In the genomic region with DNA sequence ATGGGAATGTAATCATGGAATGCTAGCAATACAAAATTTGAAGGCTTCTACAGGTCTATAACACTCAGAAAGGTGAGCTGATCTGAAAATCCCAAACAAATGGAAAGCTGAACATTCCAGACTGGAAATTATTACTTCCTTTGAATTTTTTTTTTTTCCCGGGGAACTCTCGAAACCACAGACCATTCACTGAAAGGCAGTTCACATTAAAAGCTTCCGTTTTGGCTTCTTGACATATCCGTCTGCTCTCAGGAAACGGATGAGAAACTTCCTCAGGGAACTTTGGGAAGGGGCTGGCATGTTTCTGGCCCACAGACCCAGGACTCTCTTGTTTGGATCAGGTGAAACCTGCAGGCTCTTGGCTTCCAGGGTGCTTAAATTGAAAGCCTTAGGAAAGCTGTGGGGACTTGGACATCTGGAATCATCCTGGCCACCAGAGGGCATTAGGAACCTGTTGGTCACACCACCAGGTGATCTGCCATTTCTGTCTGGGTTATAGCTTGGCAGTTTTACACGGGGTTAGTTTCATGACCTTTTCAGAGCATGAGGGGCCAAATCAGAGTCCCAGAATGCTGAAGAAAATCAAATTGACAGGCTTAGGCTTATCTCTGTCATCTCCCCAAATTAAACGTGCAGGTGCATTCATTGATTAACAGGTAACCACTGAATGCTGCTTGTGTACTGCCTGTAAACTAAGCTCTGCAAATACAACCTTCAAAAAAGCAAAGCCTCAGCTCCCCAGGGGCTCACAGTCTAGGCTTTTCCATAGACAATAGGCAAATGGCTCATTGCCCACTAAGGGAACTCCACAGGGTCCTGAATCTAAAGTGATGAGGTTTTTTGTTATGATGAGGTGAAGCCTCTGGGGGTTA, we compare ENCODE assay signal across 8 cellular contexts. TPM values are rescaled to one million over a fixed set of nuclear protein-coding genes. Genes with fewer than 3 reads are reported as not detected.
DNase-seq lines count a peak whose midpoint lies in the region; ATAC-seq and TF ChIP-seq lines count a peak whose summit lies in the region.

No MANE protein-coding gene starts in this region.

- peaks cover 15% of the 10 kb centered on the region for H3K4me1 ChIP-seq in A673 (ENCODE audit: insufficient read depth, low read length, poor library complexity, severe bottlenecking)
- H3K4me1 ChIP-seq in heart right ventricle: peaks cover 0 to 43% (median 28%) of the 10 kb centered on the region in 9 donors

- in situ Hi-C loops in GM13976 (cut with MboI; ENCODE audit: low sequenced_read_pairs, unreplicated experiment): no loop called here

- POLR2A ChIA-PET in A673 (lab: Charles Lee; ENCODE audit: low non-redundant PET) (interaction anchor here (0.6 kb wide), 1 partner anchor 71 kb away, joined by 3 read pairs; no protein-coding TSS in a partner anchor), RWPE1 (lab: Yijun Ruan, JAX; ENCODE audit: low non-redundant PET) (no interaction called here)

- intact Hi-C loops in A673 (cut with micrococcal nuclease; ENCODE audit: unreplicated experiment): loop anchor here (1.0 to 5.0 kb wide), 2 partner anchors 71 to 170 kb away; no protein-coding TSS in a partner anchor
- intact Hi-C loops in heart right ventricle (cut with DNase I): loop anchor here (1.0 to 10.0 kb wide), 8 partner anchors 45 to 105 kb away; no protein-coding TSS in a partner anchor
- intact Hi-C loops in sciatic nerve (cut with DNase I): no loop called here

- H3K9me3 ChIP-seq in A673 (ENCODE audit: low read depth, low read length, poor library complexity, severe bottlenecking) (no peaks in the 10 kb centered on the region), heart right ventricle (no peaks in the 10 kb centered on the region)

- no TSS peak for BruUV-seq in A673 (replicated peaks; lab: Mats Ljungman, UMichigan)

- no peaks in the 10 kb centered on the region for H3K36me3 ChIP-seq in A673 (ENCODE audit: insufficient read depth, low read length, poor library complexity, severe bottlenecking)
- no peaks in the 10 kb centered on the region for H3K36me3 ChIP-seq in heart right ventricle

- DNase-seq in A673 (ENCODE audit: low spot score) (peak; percentile 70), GM13976 (ENCODE audit: low spot score) (no peak), RWPE1 (ENCODE audit: low spot score) (peak; percentile 62), heart right ventricle (peak in 1 of 2 donors; percentile 71), sciatic nerve (ENCODE audit: low spot score) (peak; percentile 67)
- peak; percentile 46 for DNase-seq in Jurkat, Clone E6-1 (ENCODE audit: low read depth, low spot score)
- DNase-seq in activated gamma-delta T cell treated with anti-CD3 and anti-CD28 coated beads, Interleukin-2, amount 50 U/mL, for 16 hours (ENCODE audit: low read depth): peak; percentile 24

- ATAC-seq in heart right ventricle (peak; percentile 31 to 68 (median 63)), sciatic nerve (no peak), HG03520 (IDR thresholded peaks at IDR 0.05; ENCODE audit: unreplicated experiment) (no peak)

- 6 to 9% methylated on average over 7 of the region's 7 CpGs for WGBS in heart right ventricle, 2 donors

- CTCF ChIA-PET in A673 (lab: Charles Lee): interaction anchor here (0.6 to 2.4 kb wide), 8 partner anchors 10 to 304 kb away, joined by 3 to 39 read pairs (median 6); no protein-coding TSS in a partner anchor
- CTCF ChIA-PET in RWPE1 (lab: Yijun Ruan, JAX): interaction anchor here (0.6 to 3.5 kb wide), 21 partner anchors 9 to 1576 kb away, joined by 3 to 36 read pairs (median 3); no protein-coding TSS in a partner anchor

- H3K4me3 ChIP-seq in A673 (ENCODE audit: low read depth, low read length, poor library complexity, severe bottlenecking) (no peak overlapping the region), heart right ventricle (peak overlapping the region in 2 of 10 donors; percentile 7 to 39)
- H3K4me3 ChIP-seq in Jurkat, Clone E6-1 (ENCODE audit: low read length): no peak overlapping the region

- H3K27ac ChIP-seq in A673 (ENCODE audit: low read depth, low read length, poor library complexity, severe bottlenecking) (no peak overlapping the region), RWPE1 (no peak overlapping the region), heart right ventricle (peak overlapping the region in 6 of 10 donors; percentile 27 to 76 (median 46))

- TF ChIP-seq CTCF in A673 (conservative IDR thresholded peaks at IDR 0.05; ENCODE audit: low read depth, low read length) (peak; percentile 79), GM13976 (IDR thresholded peaks at IDR 0.05; ENCODE audit: borderline replicate concordance, control extremely low read depth, extremely low read depth, insufficient read depth, missing control alignments) (peak; percentile 67), RWPE1 (conservative IDR thresholded peaks at IDR 0.05; ENCODE audit: low read depth) (peak; percentile 68), heart right ventricle (IDR thresholded peaks at IDR 0.05) (peak; percentile 14 to 76 (median 65))

- no peaks in the 10 kb centered on the region for H3K27me3 ChIP-seq in A673 (replicated peaks; ENCODE audit: insufficient read depth, low read depth, low read length, poor library complexity)
- H3K27me3 ChIP-seq in heart right ventricle: peaks cover 0 to 4% (median 0%) of the 10 kb centered on the region in 7 donors

RNA-seq across cellular contexts. Expression of a gene that starts 22.7 kb away (rescaled TPM):
- total RNA-seq in A673 (2021): 12.8 and 13.0 TPM in 2 replicates
- polyA plus RNA-seq in Jurkat, Clone E6-1 (2012; ENCODE audit: insufficient read depth, insufficient read length): 6.5 TPM
- 10 to 100 TPM in 9 of 10 donors, 1 to 10 TPM in 1; 8.4 to 41.0 (median 23.3) TPM for total RNA-seq in heart right ventricle
- 10 to 100 TPM in 1 of 2 donors, 1 to 10 TPM in 1; 7.3 to 16.1 TPM for polyA plus RNA-seq in heart right ventricle
- 38.2 TPM for total RNA-seq in sciatic nerve

Comparison
In these comparisons a context has a peak if more than half of its experiments do, and no peak if none do; other contexts are left out.
1. H3K27ac ChIP-seq: peak in heart right ventricle (6 of 10); none in A673 (single experiment) and RWPE1 (single experiment).
2. ATAC-seq: peak in heart right ventricle (8 of 8); none in sciatic nerve (single experiment) and HG03520 (single experiment).
3. Peak in every context shown above with its lines, with median percentiles within 50 percentile points of each other: CTCF ChIP-seq.